10 cellular contexts compared by ENCODE assay signal in the genomic region with DNA sequence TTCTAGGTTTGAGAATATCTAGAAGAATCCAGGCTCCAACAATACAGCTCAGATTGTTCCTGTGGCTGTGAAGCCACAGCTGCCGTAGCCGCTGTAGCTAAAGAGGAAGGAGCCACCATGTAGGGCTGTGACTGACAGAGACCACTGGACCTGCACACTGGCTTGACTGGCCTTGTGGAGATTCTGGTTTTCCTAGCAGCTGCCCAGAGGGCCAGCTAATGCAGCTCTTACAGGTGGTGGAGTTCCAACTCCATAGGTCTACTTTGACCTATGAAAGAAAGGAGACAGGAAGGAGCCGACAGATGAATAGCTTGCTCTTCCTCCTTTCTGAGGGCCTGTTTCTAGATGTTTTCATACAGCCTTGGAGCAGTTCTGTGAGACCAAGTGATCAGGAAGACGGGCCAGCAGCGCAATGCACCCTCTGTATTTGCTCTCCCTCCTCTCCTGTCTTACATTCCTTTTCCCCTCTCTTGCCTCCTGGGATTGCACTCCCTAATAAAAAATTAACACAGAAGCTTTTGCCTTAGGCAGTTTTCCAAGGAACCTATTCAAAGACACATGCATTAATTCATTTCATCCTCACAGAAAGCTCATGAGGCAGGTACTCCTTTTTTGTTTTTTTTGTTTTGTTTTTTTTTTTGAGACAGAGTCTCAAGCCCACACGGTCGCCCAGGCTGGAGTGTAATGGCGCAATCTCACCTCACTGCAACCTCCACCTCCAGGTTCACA. TPM values are rescaled to one million over a fixed set of nuclear protein-coding genes. Genes with fewer than 3 reads are reported as not detected.
DNase-seq lines count a peak whose midpoint lies in the region; ATAC-seq and TF ChIP-seq lines count a peak whose summit lies in the region.
"Had no signal": no experiment of that assay in that cellular context is flagged by ENCODE, and none has a peak within 500 bp of the region (broad histone marks: within the 10 kb centered on the region; RNA-seq: fewer than 3 reads in every experiment).

No MANE protein-coding gene starts in this region.

- no peaks in the 10 kb centered on the region for H3K36me3 ChIP-seq in Loucy (ENCODE audit: insufficient read depth, low read length)
- H3K36me3 ChIP-seq: neutrophil had no signal

- no peaks in the 10 kb centered on the region for H3K27me3 Mint-ChIP-seq in central memory CD8-positive, alpha-beta T cell

- H3K4me1 Mint-ChIP-seq in central memory CD8-positive, alpha-beta T cell: peaks cover 19% of the 10 kb centered on the region

- peak overlapping the region; percentile 76 for H3K4me2 ChIP-seq in Loucy (ENCODE audit: low read depth, low read length, poor library complexity, severe bottlenecking)

- H2AFZ ChIP-seq in Loucy (ENCODE audit: low read length): peak overlapping the region; percentile 21; the same call in 1 of the 2 replicates

- peaks cover 13% of the 10 kb centered on the region for H3F3A ChIP-seq in Loucy (ENCODE audit: low read depth)

- peak in 1 of 2 donors; percentile 10 for DNase-seq in central memory CD8-positive, alpha-beta T cell (ENCODE audit: low spot score in 2 of 2)
- no peak for DNase-seq in G401 (ENCODE audit: low spot score)
- no peak for DNase-seq in iPS-NIHi11 (ENCODE audit: low spot score)
- DNase-seq in head of caudate nucleus: no peak
- DNase-seq in NCI-H2227 (lab: John Stamatoyannopoulos, UW; ENCODE audit: unreplicated experiment): no peak
- DNase-seq: NCI-H1436 had no signal

- no peaks in the 10 kb centered on the region for H3K9me3 ChIP-seq in Loucy (ENCODE audit: insufficient read depth, low read depth, low read length)
- H3K9me3 ChIP-seq: neutrophil had no signal

- no peaks in the 10 kb centered on the region for H3K27me3 ChIP-seq in Loucy (ENCODE audit: insufficient read depth, low read length, poor library complexity, severe bottlenecking)
- H3K27me3 ChIP-seq: neutrophil had no signal

- peak overlapping the region; percentile 53 for H3K4me3 ChIP-seq in Loucy (ENCODE audit: low read length, poor library complexity, severe bottlenecking)

- no peaks in the 10 kb centered on the region for H3K79me2 ChIP-seq in Loucy (ENCODE audit: insufficient read depth, low read length)

- peak overlapping the region; percentile 98 for H3K27ac Mint-ChIP-seq in central memory CD8-positive, alpha-beta T cell (ENCODE audit: low read depth)

- ATAC-seq in GM18508 (IDR thresholded peaks at IDR 0.05; ENCODE audit: insufficient read depth, unreplicated experiment) (peak; percentile 34), GM21723 (IDR thresholded peaks at IDR 0.05; ENCODE audit: unreplicated experiment) (peak; percentile 65)
- ATAC-seq in central memory CD8-positive, alpha-beta T cell (replicated peaks; ENCODE audit: extremely low read depth, poor library complexity, severe bottlenecking): peak; percentile 66

- no peaks in the 10 kb centered on the region for H3K9me2 ChIP-seq in Loucy (replicated peaks; ENCODE audit: low read depth, low read length)

- TF ChIP-seq CTCF in Loucy (conservative IDR thresholded peaks at IDR 0.05; ENCODE audit: low read length): no peak

- no peaks in the 10 kb centered on the region for H3K9me3 Mint-ChIP-seq in central memory CD8-positive, alpha-beta T cell

- intact Hi-C loops in head of caudate nucleus (cut with DNase I): no loop called here

- H4K20me1 ChIP-seq in Loucy (ENCODE audit: insufficient read depth, low read length, poor library complexity, severe bottlenecking): no peaks in the 10 kb centered on the region

- peak overlapping the region; percentile 73 for H3K4me3 Mint-ChIP-seq in central memory CD8-positive, alpha-beta T cell

- peaks cover 42% of the 10 kb centered on the region for H3K4me1 ChIP-seq in Loucy (ENCODE audit: insufficient read depth, low read length, poor library complexity, severe bottlenecking)

- peak overlapping the region; percentile 66 for H3K9ac ChIP-seq in Loucy (ENCODE audit: low read depth, low read length, poor library complexity, severe bottlenecking)

- in situ Hi-C loops in G401 (cut with HindIII; ENCODE audit: low sequenced_read_pairs): no loop called here

- peaks cover 4% of the 10 kb centered on the region for H3K36me3 Mint-ChIP-seq in central memory CD8-positive, alpha-beta T cell (ENCODE audit: insufficient read depth)

RNA-seq across cellular contexts. Expression of gene MYB, which starts 51.8 kb away (rescaled TPM):
- not detected in 2 replicates for total RNA-seq in G401 (2014; rRNA removed; shearing (Covaris generic))
